ENCODE assay signal across 12 cellular contexts in the genomic region with DNA sequence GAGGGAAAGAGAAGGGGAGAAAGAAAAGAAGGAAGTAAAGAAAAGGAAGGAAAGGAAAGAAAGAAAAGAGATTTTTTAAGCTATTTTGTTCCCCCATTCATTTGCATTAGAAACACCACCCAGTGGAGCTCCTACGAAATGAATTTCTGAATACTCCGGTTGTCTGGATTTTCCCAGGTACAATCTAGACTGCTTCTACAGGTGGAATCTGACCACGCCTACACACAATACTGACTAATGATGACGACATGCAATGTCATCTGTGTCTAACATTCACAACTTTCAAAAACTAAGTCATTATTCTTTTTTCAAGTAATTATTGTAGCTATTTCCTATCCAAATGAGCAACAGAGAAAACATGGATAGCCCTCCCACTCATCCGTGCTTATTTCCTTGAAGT.
"Had no signal": no experiment of that assay in that cellular context is flagged by ENCODE, and none has a peak within 500 bp of the region (broad histone marks: within the 10 kb centered on the region; RNA-seq: fewer than 3 reads in every experiment).

No MANE protein-coding gene starts in this region.

- ATAC-seq: sciatic nerve had no signal

- H3K4me3 Mint-ChIP-seq: central memory CD8-positive, alpha-beta T cell had no signal

- H3K27ac ChIP-seq: epithelial cell of prostate, hepatocyte, SJSA1, suprapubic skin, upper lobe of left lung, VCaP had no signal

- H3K9me3 Mint-ChIP-seq: central memory CD8-positive, alpha-beta T cell had no signal

- H3K4me1 ChIP-seq: SJSA1, suprapubic skin had no signal

- H3K4me3 ChIP-seq: hepatocyte, SJSA1, suprapubic skin, upper lobe of left lung had no signal

- DNase-seq: activated effector memory CD4-positive, alpha-beta T cell treated with anti-CD3 and anti-CD28 coated beads, Interleukin-2, amount 50 U/mL, for 16 hours; cortex of kidney; effector memory CD4-positive, alpha-beta T cell; stimulated activated naive CD4-positive, alpha-beta T cell; upper lobe of left lung had no signal

- H3K4me2 ChIP-seq: hepatocyte had no signal

- H2AFZ ChIP-seq: hepatocyte had no signal

- H3K27me3 Mint-ChIP-seq: central memory CD8-positive, alpha-beta T cell had no signal

- H3K27me3 ChIP-seq: hepatocyte, SJSA1, suprapubic skin, upper lobe of left lung had no signal
